ENCODE assay signal across 7 cellular contexts in genomic region chr5:131795128-131795719, GRCh38. TPM values are rescaled to one million over a fixed set of nuclear protein-coding genes. Genes with fewer than 3 reads are reported as not detected.
DNase-seq lines count a peak whose midpoint lies in the region; ATAC-seq and TF ChIP-seq lines count a peak whose summit lies in the region.

No MANE protein-coding gene starts in this region.

- no peaks in the 10 kb centered on the region for H4K20me1 ChIP-seq in HCT116 (ENCODE audit: insufficient read depth)

- no peak for TF ChIP-seq CTCF in HCT116 (IDR thresholded peaks at IDR 0.05 in 2 of 3, conservative IDR thresholded peaks at IDR 0.05 in 1 of 3; ENCODE audit: borderline replicate concordance in 1 of 3, insufficient read depth in 1 of 3, low read depth in 2 of 3, low read length in 2 of 3)
- no peak for TF ChIP-seq CTCF in gastroesophageal sphincter (IDR thresholded peaks at IDR 0.05)

- RAD21 ChIA-PET in HCT116 (lab: Charles Lee; ENCODE audit: low non-redundant PET in 1 of 2, low total read pairs in 2 of 2, uncharacterized antibody in 2 of 2, unreplicated experiment in 2 of 2) = no interaction called here

- H3K4me3 ChIP-seq in HCT116 (replicated peaks in 1 of 2; ENCODE audit: low read depth in 1 of 2, low read length in 2 of 2) (peak overlapping the region; percentile 90 to 95; a peak in 2 of 4 replicates), SK-N-MC (peak overlapping the region; percentile 90), gastroesophageal sphincter (peak overlapping the region; percentile 80 to 100)

- no peaks in the 10 kb centered on the region for H3K36me3 ChIP-seq in HCT116 (ENCODE audit: control insufficient read depth in 1 of 2, insufficient read depth in 2 of 2, low read length in 2 of 2)
- no peaks in the 10 kb centered on the region for H3K36me3 ChIP-seq in SK-N-MC (ENCODE audit: insufficient read depth, low read length)
- no peaks in the 10 kb centered on the region for H3K36me3 ChIP-seq in gastroesophageal sphincter

- no peak for DNase-seq in HCT116 (ENCODE audit: low read depth, low spot score)
- DNase-seq in SK-N-MC (ENCODE audit: low read depth, low spot score) = no peak
- no peak for DNase-seq in G401 (ENCODE audit: low spot score)

- peaks cover 60% of the 10 kb centered on the region for H3K79me2 ChIP-seq in HCT116 (ENCODE audit: insufficient read depth, low read length)

- H3K4me1 Mint-ChIP-seq in stimulated activated memory B cell treated with anti-CD40 and anti-IgM and Interleukin-4, amounts not matched to agents 10 μg/mL and 1 μg/mL and 100 μg/mL, for 72 hours = peaks cover 34% of the 10 kb centered on the region

- CTCF ChIA-PET in HCT116 (lab: Charles Lee) = no interaction called here

- H3K4me3 Mint-ChIP-seq in stimulated activated memory B cell treated with anti-CD40 and anti-IgM and Interleukin-4, amounts not matched to agents 10 μg/mL and 1 μg/mL and 100 μg/mL, for 72 hours = peak overlapping the region; percentile 98

- in situ Hi-C loops in G401 (cut with HindIII; ENCODE audit: low sequenced_read_pairs) = no loop called here

- H2AFZ ChIP-seq in HCT116 (ENCODE audit: low read depth, low read length, poor library complexity, severe bottlenecking) = no peak overlapping the region

- POLR2A ChIA-PET in HCT116 (lab: Charles Lee) = no interaction called here

- H3K9me3 Mint-ChIP-seq in stimulated activated memory B cell treated with anti-CD40 and anti-IgM and Interleukin-4, amounts not matched to agents 10 μg/mL and 1 μg/mL and 100 μg/mL, for 72 hours = no peaks in the 10 kb centered on the region

- peak overlapping the region; percentile 83 for H3K4me2 ChIP-seq in HCT116 (ENCODE audit: low read length)

- H3K27me3 ChIP-seq in HCT116 (ENCODE audit: insufficient read depth, low read length) (no peaks in the 10 kb centered on the region), gastroesophageal sphincter (no peaks in the 10 kb centered on the region)

- TF ChIP-seq POLR2A in HCT116 (IDR thresholded peaks at IDR 0.05; ENCODE audit: borderline replicate concordance, extremely low read depth, insufficient read depth, insufficient read length) (no peak), gastroesophageal sphincter (IDR thresholded peaks at IDR 0.05) (no peak)

- no peaks in the 10 kb centered on the region for H3K27me3 Mint-ChIP-seq in stimulated activated memory B cell treated with anti-CD40 and anti-IgM and Interleukin-4, amounts not matched to agents 10 μg/mL and 1 μg/mL and 100 μg/mL, for 72 hours

- H3K27ac Mint-ChIP-seq in stimulated activated memory B cell treated with anti-CD40 and anti-IgM and Interleukin-4, amounts not matched to agents 10 μg/mL and 1 μg/mL and 100 μg/mL, for 72 hours = peak overlapping the region; percentile 96

- H3K36me3 Mint-ChIP-seq in stimulated activated memory B cell treated with anti-CD40 and anti-IgM and Interleukin-4, amounts not matched to agents 10 μg/mL and 1 μg/mL and 100 μg/mL, for 72 hours = peaks cover 10% of the 10 kb centered on the region

- intact Hi-C loops in HCT116 (cut with micrococcal nuclease) = loop anchor here (5.0 kb wide), 1 partner anchor 373 kb away; no protein-coding TSS in a partner anchor

- H3K4me1 ChIP-seq in HCT116 (ENCODE audit: control insufficient read depth in 1 of 2, insufficient read depth in 2 of 2, low read length in 2 of 2) (peaks cover 4 to 18% of the 10 kb centered on the region in 2 experiments; a peak in 3 of 4 replicates), gastroesophageal sphincter (peaks cover 0 to 67% (median 11%) of the 10 kb centered on the region in 3 donors)

- no peak for TF ChIP-seq EP300 in gastroesophageal sphincter (IDR thresholded peaks at IDR 0.05)

- no peaks in the 10 kb centered on the region for H3K9me2 ChIP-seq in HCT116 (ENCODE audit: insufficient read depth)

- 32 to 47% methylated on average over 7 of the region's 7 CpGs for WGBS in gastroesophageal sphincter (ENCODE audit: low coverage in 1 of 2), 2 donors

- no peak for TF ChIP-seq RAD21 in HCT116 (IDR thresholded peaks at IDR 0.05; ENCODE audit: low read depth)

- H3K9ac ChIP-seq in HCT116 (ENCODE audit: low read length) (no peak overlapping the region), SK-N-MC (ENCODE audit: insufficient read length) (peak overlapping the region; percentile 95)

- ATAC-seq in HCT116 (no peak), gastroesophageal sphincter (no peak), HG03095 (IDR thresholded peaks at IDR 0.05; ENCODE audit: unreplicated experiment) (no peak), HG02763 (IDR thresholded peaks at IDR 0.05; ENCODE audit: unreplicated experiment) (no peak)
- ATAC-seq in stimulated activated memory B cell treated with anti-CD40 and anti-IgM and Interleukin-4, amounts not matched to agents 10 μg/mL and 1 μg/mL and 100 μg/mL, for 72 hours = no peak

- no peaks in the 10 kb centered on the region for H3K9me3 ChIP-seq in HCT116 (ENCODE audit: control insufficient read depth in 1 of 2, insufficient read depth in 1 of 2, low read depth in 1 of 2, low read length in 2 of 2)
- no peaks in the 10 kb centered on the region for H3K9me3 ChIP-seq in SK-N-MC (ENCODE audit: low read depth, low read length)
- H3K9me3 ChIP-seq in gastroesophageal sphincter = no peaks in the 10 kb centered on the region

- H3K27ac ChIP-seq in HCT116 (ENCODE audit: low read depth, low read length) (no peak overlapping the region), SK-N-MC (no peak overlapping the region), gastroesophageal sphincter (peak overlapping the region in 3 of 4 donors; percentile 93 to 100 (median 96))

- no TSS peak for BruUV-seq in HCT116 (replicated peaks; lab: Mats Ljungman, UMichigan)

TF ChIP-seq in HCT116, 20 proteins besides CTCF, POLR2A, EP300 and RAD21:
- TF ChIP-seq CBX3 (IDR thresholded peaks at IDR 0.05; ENCODE audit: low read depth) (no peak), ZBTB33 (IDR thresholded peaks at IDR 0.05; ENCODE audit: extremely low read depth, insufficient replicate concordance, low read length) (no peak), SP1 (IDR thresholded peaks at IDR 0.05; ENCODE audit: low read depth) (no peak), ZNF274 (IDR thresholded peaks at IDR 0.05; ENCODE audit: low read depth, low read length) (no peak), ELF1 (IDR thresholded peaks at IDR 0.05; ENCODE audit: borderline replicate concordance, low read depth) (no peak), YY1 (IDR thresholded peaks at IDR 0.05; ENCODE audit: extremely low read depth, insufficient replicate concordance, low read depth, low read length) (no peak), ZFX (IDR thresholded peaks at IDR 0.05) (no peak), EZH2phosphoT487 (IDR thresholded peaks at IDR 0.05; ENCODE audit: borderline replicate concordance) (no peak), SIN3A (IDR thresholded peaks at IDR 0.05; ENCODE audit: low read depth) (no peak), CEBPB (IDR thresholded peaks at IDR 0.05; ENCODE audit: low read depth) (no peak)

RNA-seq across cellular contexts. Expression of gene FNIP1, which starts 1.6 kb away (rescaled TPM):
- 16.4 TPM for total RNA-seq in HCT116 (2021; ENCODE audit: unreplicated experiment)
- polyA plus RNA-seq in HCT116 (2012) = 3.5 and 5.1 TPM in 2 replicates
- 10 to 100 TPM; 40.7 to 75.0 (median 62.8) TPM for total RNA-seq in gastroesophageal sphincter
- 16.4 and 26.4 TPM in 2 replicates for total RNA-seq in G401 (2014; rRNA removed; shearing (Covaris generic))

Comparison
In these comparisons a context has a peak if more than half of its experiments do, and no peak if none do; other contexts are left out.
1. H3K27ac ChIP-seq: peak in gastroesophageal sphincter (3 of 4); none in HCT116 (single experiment) and SK-N-MC (single experiment).
2. Peak in every context shown above with its lines, with median percentiles within 50 percentile points of each other: H3K4me3 ChIP-seq.